In the genomic region with DNA sequence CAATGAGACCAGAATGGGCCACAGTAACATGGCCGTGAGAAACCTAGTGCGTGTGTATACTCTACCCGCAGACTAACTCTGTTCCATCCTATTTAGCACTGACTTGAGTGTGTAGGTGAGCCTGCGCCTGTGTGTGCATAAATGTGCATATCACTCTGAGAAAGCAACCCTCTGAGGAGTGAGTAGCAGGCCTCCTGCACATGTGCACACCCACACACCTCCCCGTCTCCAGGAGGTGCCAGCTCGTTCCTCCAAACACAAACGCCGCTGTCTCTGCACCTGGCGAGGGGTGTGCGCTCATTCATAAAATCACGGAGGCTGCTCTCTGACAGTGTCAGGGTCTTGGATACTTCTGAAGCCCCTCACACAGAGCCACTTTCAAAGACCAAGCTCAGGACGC, we compare ENCODE assay signal across 15 cellular contexts.
A peak's percentile ranks its signal among the peaks of the same experiment; 100 is the strongest.
DNase-seq lines count a peak whose midpoint lies in the region; ATAC-seq and TF ChIP-seq lines count a peak whose summit lies in the region.
"Had no signal": no experiment of that assay in that cellular context is flagged by ENCODE, and none has a peak within 500 bp of the region (broad histone marks: within the 10 kb centered on the region; RNA-seq: fewer than 3 reads in every experiment).

No MANE protein-coding gene starts in this region.

- dilution Hi-C loops in IMR-90 (cut with HindIII; ENCODE audit: low sequenced_read_pairs, unreplicated experiment) = no loop called here

- H3K4me1 Mint-ChIP-seq in neural crest cell = no peaks in the 10 kb centered on the region
- H3K4me1 Mint-ChIP-seq in activated T-cell treated with anti-CD3 and anti-CD28 coated beads, Interleukin-2, amount 50 U/mL, for 4 hours (ENCODE audit: low read depth) = peaks cover 11% of the 10 kb centered on the region
- H3K4me1 Mint-ChIP-seq: B cell had no signal

- no peak overlapping the region for H2AK9ac ChIP-seq in IMR-90 (replicated peaks; ENCODE audit: low read depth, low read length, poor library complexity)

- H3K56ac ChIP-seq in IMR-90 (ENCODE audit: extremely low read depth, insufficient read depth, low read length) = no peak overlapping the region

- no TSS peak for BruUV-seq in IMR-90 (replicated peaks; lab: Mats Ljungman, UMichigan)

- TF ChIP-seq CTCF in IMR-90 (conservative IDR thresholded peaks at IDR 0.05; ENCODE audit: low read depth, low read length) (no peak), neural crest cell (conservative IDR thresholded peaks at IDR 0.05) (no peak), gastrocnemius medialis (IDR thresholded peaks at IDR 0.05 in 4 of 5, conservative IDR thresholded peaks at IDR 0.05 in 1 of 5) (no peak)

- no peak overlapping the region for H3K18ac ChIP-seq in IMR-90 (ENCODE audit: low read depth, low read length)

- no peak overlapping the region for H2AK5ac ChIP-seq in IMR-90 (ENCODE audit: low read depth, low read length)

- H3K9me1 ChIP-seq in IMR-90 (ENCODE audit: insufficient read depth, low read length) = peaks cover 26% of the 10 kb centered on the region

- no peaks in the 10 kb centered on the region for H3K36me3 Mint-ChIP-seq in neural crest cell (ENCODE audit: low read depth)
- peaks cover 5% of the 10 kb centered on the region for H3K36me3 Mint-ChIP-seq in activated T-cell treated with anti-CD3 and anti-CD28 coated beads, Interleukin-2, amount 50 U/mL, for 4 hours (ENCODE audit: insufficient read depth)

- no peak for DNase-seq in IMR-90
- DNase-seq in neural crest cell (ENCODE audit: low read depth, low spot score) = no peak
- peak; percentile 55 for DNase-seq in putamen (ENCODE audit: low spot score)
- no peak for DNase-seq in gastrocnemius medialis
- no peak for DNase-seq in sciatic nerve (ENCODE audit: low spot score)
- DNase-seq in activated T-cell treated with anti-CD3 and anti-CD28 coated beads, Interleukin-2, amount 50 U/mL, for 4 hours = no peak
- DNase-seq: C1 segment of cervical spinal cord; CD4-positive, alpha-beta T cell; DMS153; DMS79 treated with DMSO at 0.1 percent for 48 hours; EL; GM23248 had no signal

- peaks cover 9% of the 10 kb centered on the region for H3K4me1 ChIP-seq in IMR-90 (ENCODE audit: control insufficient read depth, insufficient read depth, low read length)
- H3K4me1 ChIP-seq in ectodermal cell (ENCODE audit: control insufficient read depth, insufficient read depth, low read length) = peaks cover 12% of the 10 kb centered on the region
- peaks cover 5 to 6% of the 10 kb centered on the region in 2 donors for H3K4me1 ChIP-seq in gastrocnemius medialis

- peak overlapping the region; percentile 3 for H2BK5ac ChIP-seq in IMR-90 (ENCODE audit: low read depth, low read length, poor library complexity, severe bottlenecking)

- no peak for TF ChIP-seq RAD21 in IMR-90 (IDR thresholded peaks at IDR 0.05; ENCODE audit: low read length)

- CTCF ChIA-PET in IMR-90 (lab: Yijun Ruan, JAX) = no interaction called here

- POLR2A ChIA-PET in IMR-90 (lab: Charles Lee; ENCODE audit: unreplicated experiment) = no interaction called here

- no peak overlapping the region for H3K4me3 Mint-ChIP-seq in neural crest cell
- no peak overlapping the region for H3K4me3 Mint-ChIP-seq in activated T-cell treated with anti-CD3 and anti-CD28 coated beads, Interleukin-2, amount 50 U/mL, for 4 hours
- H3K4me3 Mint-ChIP-seq: B cell; CD4-positive, alpha-beta T cell had no signal

- H3K14ac ChIP-seq in IMR-90 (replicated peaks; ENCODE audit: low read depth, low read length) = no peak overlapping the region

- no peak overlapping the region for H4K5ac ChIP-seq in IMR-90 (ENCODE audit: low read depth, low read length)

- H3K9me3 ChIP-seq in IMR-90 (ENCODE audit: control insufficient read depth, insufficient read depth, low read length) (no peaks in the 10 kb centered on the region), ectodermal cell (ENCODE audit: control insufficient read depth, low read length) (no peaks in the 10 kb centered on the region), gastrocnemius medialis (no peaks in the 10 kb centered on the region)

- intact Hi-C loops in IMR-90 (cut with micrococcal nuclease) = no loop called here
- intact Hi-C loops in gastrocnemius medialis (cut with DNase I; ENCODE audit: low total_unique reads) = no loop called here
- intact Hi-C loops in sciatic nerve (cut with DNase I) = loop anchor here (10.0 kb wide), 1 partner anchor 69 kb away; no protein-coding TSS in a partner anchor

- no peak overlapping the region for H2BK15ac ChIP-seq in IMR-90 (ENCODE audit: low read depth, low read length)

- peaks cover 37 to 81% of the 10 kb centered on the region in 2 experiments for H3K79me1 ChIP-seq in IMR-90 (ENCODE audit: low read depth in 1 of 2, low read length in 2 of 2)

- H4K91ac ChIP-seq in IMR-90 (ENCODE audit: insufficient read depth, low read depth, low read length) = no peak overlapping the region

- no peak overlapping the region for H3K9ac ChIP-seq in IMR-90 (ENCODE audit: low read depth, low read length)
- H3K9ac ChIP-seq: GM23248 had no signal

- H3K27ac ChIP-seq in IMR-90 (ENCODE audit: insufficient read depth, low read length) (no peak overlapping the region), ectodermal cell (ENCODE audit: insufficient read depth, low read depth, low read length, poor library complexity, severe bottlenecking) (peak overlapping the region; percentile 44), gastrocnemius medialis (peak overlapping the region in 1 of 4 donors; percentile 47)
- H3K27ac ChIP-seq: GM23248 had no signal

- no peaks in the 10 kb centered on the region for H3K27me3 Mint-ChIP-seq in neural crest cell (ENCODE audit: low read depth)
- H3K27me3 Mint-ChIP-seq in activated T-cell treated with anti-CD3 and anti-CD28 coated beads, Interleukin-2, amount 50 U/mL, for 4 hours (ENCODE audit: low read depth) = no peaks in the 10 kb centered on the region
- H3K27me3 Mint-ChIP-seq: B cell had no signal

- TF ChIP-seq POLR2A in IMR-90 (IDR thresholded peaks at IDR 0.05; ENCODE audit: low read depth, low read length) (no peak), gastrocnemius medialis (IDR thresholded peaks at IDR 0.05) (no peak)

- WGBS in IMR-90 (ENCODE audit: extremely low coverage in 2 of 2, insufficient read length in 1 of 2), 2 experiments = 94% methylated on average over 6 of the region's 12 CpGs; no CpG with 5 or more reads in 1 of the 2 experiments
- WGBS in ectodermal cell, 2 experiments = 93 to 96% methylated on average over 12 of the region's 12 CpGs

- no peak overlapping the region for H3K23ac ChIP-seq in IMR-90 (ENCODE audit: low read depth, low read length)

- no peak overlapping the region for H3K4me2 ChIP-seq in IMR-90 (ENCODE audit: low read depth, low read length)

- H4K8ac ChIP-seq in IMR-90 (ENCODE audit: low read depth in 2 of 2, low read length in 2 of 2) = no peak overlapping the region

- H3K36me3 ChIP-seq in IMR-90 (ENCODE audit: control insufficient read depth, insufficient read depth, low read length) (peaks cover 77% of the 10 kb centered on the region), ectodermal cell (ENCODE audit: control insufficient read depth, insufficient read depth, low read length) (no peaks in the 10 kb centered on the region), gastrocnemius medialis (peaks cover 0 to 37% of the 10 kb centered on the region in 2 donors)

- H3K27ac Mint-ChIP-seq in neural crest cell (ENCODE audit: unreplicated experiment) = peak overlapping the region; percentile 35
- H3K27ac Mint-ChIP-seq: B cell; CD4-positive, alpha-beta T cell had no signal

- in situ Hi-C loops in IMR-90 (cut with MboI; ENCODE audit: low sequenced_read_pairs) = no loop called here
- in situ Hi-C loops in gastrocnemius medialis (cut with MboI; ENCODE audit: low sequenced_read_pairs in 4 of 4) = no loop called here

- no peak overlapping the region for H2BK20ac ChIP-seq in IMR-90 (ENCODE audit: low read depth, low read length)

- H3K4ac ChIP-seq in IMR-90 (ENCODE audit: low read depth, low read length) = no peak overlapping the region

- no peak overlapping the region for H3K4me3 ChIP-seq in IMR-90 (ENCODE audit: insufficient read depth, low read depth, low read length)
- no peak overlapping the region for H3K4me3 ChIP-seq in ectodermal cell (ENCODE audit: insufficient read depth, low read depth, low read length)
- no peak overlapping the region for H3K4me3 ChIP-seq in gastrocnemius medialis
- H3K4me3 ChIP-seq: GM23248 had no signal

- no peaks in the 10 kb centered on the region for H3K27me3 ChIP-seq in IMR-90 (ENCODE audit: control insufficient read depth, insufficient read depth, low read length)
- H3K27me3 ChIP-seq in ectodermal cell (ENCODE audit: control insufficient read depth, insufficient read depth, low read length, poor library complexity, severe bottlenecking) = no peaks in the 10 kb centered on the region
- H3K27me3 ChIP-seq in gastrocnemius medialis = no peaks in the 10 kb centered on the region

- no peaks in the 10 kb centered on the region for H3K9me3 Mint-ChIP-seq in neural crest cell
- H3K9me3 Mint-ChIP-seq in activated T-cell treated with anti-CD3 and anti-CD28 coated beads, Interleukin-2, amount 50 U/mL, for 4 hours = no peaks in the 10 kb centered on the region
- H3K9me3 Mint-ChIP-seq: CD4-positive, alpha-beta T cell had no signal

- H2AFZ ChIP-seq in IMR-90 (replicated peaks; ENCODE audit: low read length, poor library complexity) = no peak overlapping the region
- H2AFZ ChIP-seq: GM23248 had no signal

- ATAC-seq in IMR-90 (ENCODE audit: low read depth) = no peak
- ATAC-seq in gastrocnemius medialis = no peak
- ATAC-seq in sciatic nerve = no peak
- no peak for ATAC-seq in activated T-cell treated with anti-CD3 and anti-CD28 coated beads, Interleukin-2, amount 50 U/mL, for 4 hours
- ATAC-seq: HepG2 had no signal

- no peak overlapping the region for H2BK120ac ChIP-seq in IMR-90 (ENCODE audit: low read depth, low read length)

- H4K20me1 ChIP-seq in IMR-90 (ENCODE audit: insufficient read depth, low read length) = no peaks in the 10 kb centered on the region

TF ChIP-seq in IMR-90, 13 proteins besides CTCF, POLR2A, EP300 and RAD21 (continues in another document):
- no peak for TF ChIP-seq BHLHE40 (IDR thresholded peaks at IDR 0.05; ENCODE audit: low read depth, low read length)
- no peak for TF ChIP-seq CEBPB (IDR thresholded peaks at IDR 0.05; ENCODE audit: low read depth, low read length)
- no peak for TF ChIP-seq FOS (IDR thresholded peaks at IDR 0.05; ENCODE audit: low read depth, low read length)
- no peak for TF ChIP-seq SMC3 (IDR thresholded peaks at IDR 0.05; ENCODE audit: low read depth, low read length)
- no peak for TF ChIP-seq MXI1 (IDR thresholded peaks at IDR 0.05; ENCODE audit: borderline replicate concordance, low read depth, low read length)
- no peak for TF ChIP-seq MAZ (IDR thresholded peaks at IDR 0.05; ENCODE audit: borderline replicate concordance, low read depth, low read length)
- TF ChIP-seq, protein P1, sequence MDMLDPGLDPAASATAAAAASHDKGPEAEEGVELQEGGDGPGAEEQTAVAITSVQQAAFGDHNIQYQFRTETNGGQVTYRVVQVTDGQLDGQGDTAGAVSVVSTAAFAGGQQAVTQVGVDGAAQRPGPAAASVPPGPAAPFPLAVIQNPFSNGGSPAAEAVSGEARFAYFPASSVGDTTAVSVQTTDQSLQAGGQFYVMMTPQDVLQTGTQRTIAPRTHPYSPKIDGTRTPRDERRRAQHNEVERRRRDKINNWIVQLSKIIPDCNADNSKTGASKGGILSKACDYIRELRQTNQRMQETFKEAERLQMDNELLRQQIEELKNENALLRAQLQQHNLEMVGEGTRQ (IDR thresholded peaks at IDR 0.05; ENCODE audit: low read depth, low read length) = no peak
- TF ChIP-seq MAFK (IDR thresholded peaks at IDR 0.05; ENCODE audit: low read depth, low read length) = no peak
